In the genomic region with DNA sequence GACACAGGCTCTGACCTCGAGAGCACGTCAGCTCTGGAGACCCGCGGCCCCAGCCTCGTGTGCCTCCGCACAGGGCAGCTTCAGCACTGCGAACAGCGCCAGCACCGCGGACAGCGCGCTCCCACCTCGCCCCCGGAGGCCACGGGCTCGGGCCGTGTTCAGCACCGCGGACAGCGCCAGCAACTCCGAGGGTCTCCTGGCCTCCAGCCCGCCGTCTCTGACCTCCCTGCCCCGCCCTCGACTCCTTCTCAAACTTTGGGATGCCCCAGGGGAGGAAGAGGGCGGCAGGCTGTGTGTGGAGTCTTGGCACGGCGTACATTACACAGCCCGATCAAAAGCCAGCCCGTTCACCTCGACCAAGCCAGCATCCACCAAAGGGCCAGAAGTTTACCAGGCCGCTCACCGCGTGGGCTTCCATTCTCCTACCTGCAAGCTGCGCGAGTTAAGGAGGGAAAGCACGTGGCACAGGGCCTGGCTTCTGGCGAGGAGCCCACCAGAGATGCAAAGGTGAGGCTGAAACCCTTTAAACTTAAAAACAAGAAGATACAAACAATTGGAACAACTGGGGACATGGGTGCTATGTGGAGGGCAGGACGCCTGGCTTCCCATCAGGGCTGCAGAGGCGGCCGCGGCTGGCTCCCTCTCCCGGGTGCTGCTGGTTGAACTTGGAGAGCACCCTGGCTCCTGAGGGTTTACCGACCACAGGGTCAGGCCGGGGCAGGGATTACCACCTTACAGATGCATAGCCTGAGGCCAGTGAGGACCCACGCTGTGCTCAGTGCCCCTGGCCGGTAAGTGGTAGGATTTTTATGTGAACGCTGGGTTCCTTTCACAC, we compare ENCODE assay signal across 1 cellular context.
TF ChIP-seq lines count a peak whose summit lies in the region.

No MANE protein-coding gene starts in this region.

TF ChIP-seq in HepG2, 621 proteins besides CTCF, POLR2A, EP300 and RAD21 (continued from another document and continues in another):
- peak; percentile 100 for TF ChIP-seq E2F5 (CRISPR knock-in tag; conservative IDR thresholded peaks at IDR 0.05)
- peak; percentile 100 for TF ChIP-seq FOXO4 (CRISPR knock-in tag; conservative IDR thresholded peaks at IDR 0.05)
- TF ChIP-seq, protein P1, sequence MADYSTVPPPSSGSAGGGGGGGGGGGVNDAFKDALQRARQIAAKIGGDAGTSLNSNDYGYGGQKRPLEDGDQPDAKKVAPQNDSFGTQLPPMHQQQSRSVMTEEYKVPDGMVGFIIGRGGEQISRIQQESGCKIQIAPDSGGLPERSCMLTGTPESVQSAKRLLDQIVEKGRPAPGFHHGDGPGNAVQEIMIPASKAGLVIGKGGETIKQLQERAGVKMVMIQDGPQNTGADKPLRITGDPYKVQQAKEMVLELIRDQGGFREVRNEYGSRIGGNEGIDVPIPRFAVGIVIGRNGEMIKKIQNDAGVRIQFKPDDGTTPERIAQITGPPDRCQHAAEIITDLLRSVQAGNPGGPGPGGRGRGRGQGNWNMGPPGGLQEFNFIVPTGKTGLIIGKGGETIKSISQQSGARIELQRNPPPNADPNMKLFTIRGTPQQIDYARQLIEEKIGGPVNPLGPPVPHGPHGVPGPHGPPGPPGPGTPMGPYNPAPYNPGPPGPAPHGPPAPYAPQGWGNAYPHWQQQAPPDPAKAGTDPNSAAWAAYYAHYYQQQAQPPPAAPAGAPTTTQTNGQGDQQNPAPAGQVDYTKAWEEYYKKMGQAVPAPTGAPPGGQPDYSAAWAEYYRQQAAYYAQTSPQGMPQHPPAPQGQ (CRISPR knock-in tag; IDR thresholded peaks at IDR 0.05; ENCODE audit: borderline replicate concordance), result peak; percentile 97; the same call in 1 of the 2 replicates
- peak; percentile 100 for TF ChIP-seq ZIK1 (CRISPR knock-in tag; IDR thresholded peaks at IDR 0.05; ENCODE audit: borderline replicate concordance, low read depth)
- TF ChIP-seq SNAI1 (CRISPR knock-in tag; IDR thresholded peaks at IDR 0.05; ENCODE audit: borderline replicate concordance), result peak; percentile 100
- TF ChIP-seq HINFP (CRISPR knock-in tag; IDR thresholded peaks at IDR 0.05; ENCODE audit: low read depth), result peak; percentile 99
- peak; percentile 90 for TF ChIP-seq ZNF629 (CRISPR knock-in tag; conservative IDR thresholded peaks at IDR 0.05)
- TF ChIP-seq NR3C1 (CRISPR knock-in tag; IDR thresholded peaks at IDR 0.05), result peak; percentile 99
- peak; percentile 99 for TF ChIP-seq CBFB (CRISPR knock-in tag; IDR thresholded peaks at IDR 0.05)
- peak; percentile 100 for TF ChIP-seq ZNF670 (CRISPR knock-in tag; IDR thresholded peaks at IDR 0.05; ENCODE audit: borderline replicate concordance)
- TF ChIP-seq SPEN (CRISPR knock-in tag; IDR thresholded peaks at IDR 0.05; ENCODE audit: low read depth), result peak; percentile 99
- peak; percentile 99 for TF ChIP-seq ATRX (CRISPR knock-in tag; IDR thresholded peaks at IDR 0.05; ENCODE audit: borderline replicate concordance)
- TF ChIP-seq, protein P2, sequence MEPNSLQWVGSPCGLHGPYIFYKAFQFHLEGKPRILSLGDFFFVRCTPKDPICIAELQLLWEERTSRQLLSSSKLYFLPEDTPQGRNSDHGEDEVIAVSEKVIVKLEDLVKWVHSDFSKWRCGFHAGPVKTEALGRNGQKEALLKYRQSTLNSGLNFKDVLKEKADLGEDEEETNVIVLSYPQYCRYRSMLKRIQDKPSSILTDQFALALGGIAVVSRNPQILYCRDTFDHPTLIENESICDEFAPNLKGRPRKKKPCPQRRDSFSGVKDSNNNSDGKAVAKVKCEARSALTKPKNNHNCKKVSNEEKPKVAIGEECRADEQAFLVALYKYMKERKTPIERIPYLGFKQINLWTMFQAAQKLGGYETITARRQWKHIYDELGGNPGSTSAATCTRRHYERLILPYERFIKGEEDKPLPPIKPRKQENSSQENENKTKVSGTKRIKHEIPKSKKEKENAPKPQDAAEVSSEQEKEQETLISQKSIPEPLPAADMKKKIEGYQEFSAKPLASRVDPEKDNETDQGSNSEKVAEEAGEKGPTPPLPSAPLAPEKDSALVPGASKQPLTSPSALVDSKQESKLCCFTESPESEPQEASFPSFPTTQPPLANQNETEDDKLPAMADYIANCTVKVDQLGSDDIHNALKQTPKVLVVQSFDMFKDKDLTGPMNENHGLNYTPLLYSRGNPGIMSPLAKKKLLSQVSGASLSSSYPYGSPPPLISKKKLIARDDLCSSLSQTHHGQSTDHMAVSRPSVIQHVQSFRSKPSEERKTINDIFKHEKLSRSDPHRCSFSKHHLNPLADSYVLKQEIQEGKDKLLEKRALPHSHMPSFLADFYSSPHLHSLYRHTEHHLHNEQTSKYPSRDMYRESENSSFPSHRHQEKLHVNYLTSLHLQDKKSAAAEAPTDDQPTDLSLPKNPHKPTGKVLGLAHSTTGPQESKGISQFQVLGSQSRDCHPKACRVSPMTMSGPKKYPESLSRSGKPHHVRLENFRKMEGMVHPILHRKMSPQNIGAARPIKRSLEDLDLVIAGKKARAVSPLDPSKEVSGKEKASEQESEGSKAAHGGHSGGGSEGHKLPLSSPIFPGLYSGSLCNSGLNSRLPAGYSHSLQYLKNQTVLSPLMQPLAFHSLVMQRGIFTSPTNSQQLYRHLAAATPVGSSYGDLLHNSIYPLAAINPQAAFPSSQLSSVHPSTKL (CRISPR knock-in tag; IDR thresholded peaks at IDR 0.05), result peak; percentile 98
- peak; percentile 98 for TF ChIP-seq ZNF574 (CRISPR knock-in tag; IDR thresholded peaks at IDR 0.05)
- peak; percentile 100 for TF ChIP-seq ZBTB25 (CRISPR knock-in tag; IDR thresholded peaks at IDR 0.05)
- TF ChIP-seq, protein P3, sequence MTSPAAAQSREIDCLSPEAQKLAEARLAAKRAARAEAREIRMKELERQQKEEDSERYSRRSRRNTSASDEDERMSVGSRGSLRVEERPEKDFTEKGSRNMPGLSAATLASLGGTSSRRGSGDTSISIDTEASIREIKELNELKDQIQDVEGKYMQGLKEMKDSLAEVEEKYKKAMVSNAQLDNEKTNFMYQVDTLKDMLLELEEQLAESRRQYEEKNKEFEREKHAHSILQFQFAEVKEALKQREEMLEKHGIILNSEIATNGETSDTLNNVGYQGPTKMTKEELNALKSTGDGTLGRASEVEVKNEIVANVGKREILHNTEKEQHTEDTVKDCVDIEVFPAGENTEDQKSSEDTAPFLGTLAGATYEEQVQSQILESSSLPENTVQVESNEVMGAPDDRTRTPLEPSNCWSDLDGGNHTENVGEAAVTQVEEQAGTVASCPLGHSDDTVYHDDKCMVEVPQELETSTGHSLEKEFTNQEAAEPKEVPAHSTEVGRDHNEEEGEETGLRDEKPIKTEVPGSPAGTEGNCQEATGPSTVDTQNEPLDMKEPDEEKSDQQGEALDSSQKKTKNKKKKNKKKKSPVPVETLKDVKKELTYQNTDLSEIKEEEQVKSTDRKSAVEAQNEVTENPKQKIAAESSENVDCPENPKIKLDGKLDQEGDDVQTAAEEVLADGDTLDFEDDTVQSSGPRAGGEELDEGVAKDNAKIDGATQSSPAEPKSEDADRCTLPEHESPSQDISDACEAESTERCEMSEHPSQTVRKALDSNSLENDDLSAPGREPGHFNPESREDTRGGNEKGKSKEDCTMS (CRISPR knock-in tag; conservative IDR thresholded peaks at IDR 0.05), result peak; percentile 100
- TF ChIP-seq PAF1 (CRISPR knock-in tag; IDR thresholded peaks at IDR 0.05), result peak; percentile 89; the same call in 1 of the 2 replicates
- TF ChIP-seq ZNF18 (CRISPR knock-in tag; IDR thresholded peaks at IDR 0.05; ENCODE audit: insufficient replicate concordance), result peak; percentile 99
- peak; percentile 100 for TF ChIP-seq SMAD3 (CRISPR knock-in tag; IDR thresholded peaks at IDR 0.05)
- TF ChIP-seq CAMTA2 (CRISPR knock-in tag; IDR thresholded peaks at IDR 0.05; ENCODE audit: borderline replicate concordance), result peak; percentile 100
- TF ChIP-seq ZNF225 (CRISPR knock-in tag; IDR thresholded peaks at IDR 0.05), result peak; percentile 100
- peak; percentile 100 for TF ChIP-seq ZNF781 (CRISPR knock-in tag; IDR thresholded peaks at IDR 0.05; ENCODE audit: borderline replicate concordance, not compliant biosample characterization)
- TF ChIP-seq ZKSCAN8 (CRISPR knock-in tag; IDR thresholded peaks at IDR 0.05; ENCODE audit: borderline replicate concordance), result peak; percentile 99
- TF ChIP-seq, protein P4, sequence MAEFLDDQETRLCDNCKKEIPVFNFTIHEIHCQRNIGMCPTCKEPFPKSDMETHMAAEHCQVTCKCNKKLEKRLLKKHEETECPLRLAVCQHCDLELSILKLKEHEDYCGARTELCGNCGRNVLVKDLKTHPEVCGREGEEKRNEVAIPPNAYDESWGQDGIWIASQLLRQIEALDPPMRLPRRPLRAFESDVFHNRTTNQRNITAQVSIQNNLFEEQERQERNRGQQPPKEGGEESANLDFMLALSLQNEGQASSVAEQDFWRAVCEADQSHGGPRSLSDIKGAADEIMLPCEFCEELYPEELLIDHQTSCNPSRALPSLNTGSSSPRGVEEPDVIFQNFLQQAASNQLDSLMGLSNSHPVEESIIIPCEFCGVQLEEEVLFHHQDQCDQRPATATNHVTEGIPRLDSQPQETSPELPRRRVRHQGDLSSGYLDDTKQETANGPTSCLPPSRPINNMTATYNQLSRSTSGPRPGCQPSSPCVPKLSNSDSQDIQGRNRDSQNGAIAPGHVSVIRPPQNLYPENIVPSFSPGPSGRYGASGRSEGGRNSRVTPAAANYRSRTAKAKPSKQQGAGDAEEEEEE (CRISPR knock-in tag; IDR thresholded peaks at IDR 0.05; ENCODE audit: borderline replicate concordance), result peak; percentile 95; the same call in 1 of the 2 replicates
- peak; percentile 99 for TF ChIP-seq SIX4 (CRISPR knock-in tag; IDR thresholded peaks at IDR 0.05)
- TF ChIP-seq CREB3 (CRISPR knock-in tag; IDR thresholded peaks at IDR 0.05), result peak; percentile 100
